Comparison of ENCODE assay signal across 16 cellular contexts in the genomic region with DNA sequence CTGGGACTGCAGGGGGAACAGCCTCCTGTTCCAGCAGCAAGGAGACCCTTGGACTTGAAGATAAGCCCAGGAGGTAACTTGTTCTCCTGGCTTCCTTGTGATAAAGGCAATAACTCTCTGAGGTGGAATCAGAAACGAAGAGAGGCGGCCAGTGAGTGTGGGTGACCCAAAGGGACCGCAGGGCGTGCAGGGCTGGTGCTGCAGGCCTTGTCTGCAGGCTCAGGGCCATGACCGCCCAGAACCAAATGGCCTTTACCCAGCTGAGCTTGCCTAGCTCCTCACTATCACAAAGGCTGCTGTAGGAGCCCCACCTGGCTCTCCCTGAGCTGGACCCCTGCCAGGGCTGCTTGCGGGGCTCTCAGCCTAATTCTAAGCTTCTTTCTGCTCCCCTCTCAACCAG.
"Had no signal": no experiment of that assay in that cellular context is flagged by ENCODE, and none has a peak within 500 bp of the region (broad histone marks: within the 10 kb centered on the region; RNA-seq: fewer than 3 reads in every experiment).

No MANE protein-coding gene starts in this region.

- H3K27ac ChIP-seq: foreskin keratinocyte, skin epidermis had no signal

- H3K4me1 Mint-ChIP-seq: activated CD8-positive, alpha-beta memory T cell treated with anti-CD3 and anti-CD28 coated beads, Interleukin-2, amount 10 ng/mL, durations not matched to agents 7 days and 5 days; stimulated activated effector memory CD8-positive, alpha-beta T cell treated with anti-CD3 and anti-CD28 coated beads, Interleukin-12 subunit alpha, Interleukin-12 subunit beta, amount 100 ng/mL, for 72 hours had no signal

- H3K4me3 ChIP-seq: skin epidermis had no signal

- ATAC-seq: activated CD8-positive, alpha-beta memory T cell treated with anti-CD3 and anti-CD28 coated beads, Interleukin-2, amount 10 ng/mL, durations not matched to agents 7 days and 5 days; foreskin keratinocyte; left ventricle myocardium superior; stimulated activated effector memory CD8-positive, alpha-beta T cell treated with anti-CD3 and anti-CD28 coated beads, Interleukin-12 subunit alpha, Interleukin-12 subunit beta, amount 100 ng/mL, for 72 hours had no signal

- H3K4me3 Mint-ChIP-seq: activated CD8-positive, alpha-beta memory T cell treated with anti-CD3 and anti-CD28 coated beads, Interleukin-2, amount 10 ng/mL, durations not matched to agents 7 days and 5 days; activated T-cell treated with anti-CD3 and anti-CD28 coated beads, Interleukin-2, amount 50 U/mL, for 24 hours; mesothelial cell of epicardium; stimulated activated effector memory CD8-positive, alpha-beta T cell treated with anti-CD3 and anti-CD28 coated beads, Interleukin-12 subunit alpha, Interleukin-12 subunit beta, amount 100 ng/mL, for 72 hours; T-helper 2 cell treated with Interferon-gamma antibody and Interleukin-4, amounts not matched to agents 5 μg/mL and 100 μg/mL, for 36 hours; type B pancreatic cell had no signal

- H3K27me3 Mint-ChIP-seq: activated T-cell treated with anti-CD3 and anti-CD28 coated beads, Interleukin-2, amount 50 U/mL, for 24 hours; type B pancreatic cell had no signal

- H3K27ac Mint-ChIP-seq: activated CD8-positive, alpha-beta memory T cell treated with anti-CD3 and anti-CD28 coated beads, Interleukin-2, amount 10 ng/mL, durations not matched to agents 7 days and 5 days; activated T-cell treated with anti-CD3 and anti-CD28 coated beads, Interleukin-2, amount 50 U/mL, for 24 hours; mesothelial cell of epicardium; stimulated activated effector memory CD8-positive, alpha-beta T cell treated with anti-CD3 and anti-CD28 coated beads, Interleukin-12 subunit alpha, Interleukin-12 subunit beta, amount 100 ng/mL, for 72 hours; T-helper 2 cell treated with Interferon-gamma antibody and Interleukin-4, amounts not matched to agents 5 μg/mL and 100 μg/mL, for 36 hours; type B pancreatic cell had no signal

- H3K9me3 Mint-ChIP-seq: activated T-cell treated with anti-CD3 and anti-CD28 coated beads, Interleukin-2, amount 50 U/mL, for 24 hours; mesothelial cell of epicardium; stimulated activated effector memory CD8-positive, alpha-beta T cell treated with anti-CD3 and anti-CD28 coated beads, Interleukin-12 subunit alpha, Interleukin-12 subunit beta, amount 100 ng/mL, for 72 hours; T-helper 2 cell treated with Interferon-gamma antibody and Interleukin-4, amounts not matched to agents 5 μg/mL and 100 μg/mL, for 36 hours; type B pancreatic cell had no signal

- H3K27me3 ChIP-seq: foreskin keratinocyte had no signal

- H3K36me3 Mint-ChIP-seq: activated CD8-positive, alpha-beta memory T cell treated with anti-CD3 and anti-CD28 coated beads, Interleukin-2, amount 10 ng/mL, durations not matched to agents 7 days and 5 days; mesothelial cell of epicardium; stimulated activated effector memory CD8-positive, alpha-beta T cell treated with anti-CD3 and anti-CD28 coated beads, Interleukin-12 subunit alpha, Interleukin-12 subunit beta, amount 100 ng/mL, for 72 hours; type B pancreatic cell had no signal

- DNase-seq: activated CD4-positive, alpha-beta T cell treated with anti-CD3 and anti-CD28 coated beads for 1 hour; activated CD4-positive, alpha-beta T cell treated with anti-CD3 and anti-CD28 coated beads, Interleukin-2, amount 50 U/mL, for 48 hours; activated CD8-positive, alpha-beta memory T cell treated with anti-CD3 and anti-CD28 coated beads, Interleukin-2, amount 10 ng/mL, durations not matched to agents 7 days and 5 days; activated naive CD4-positive, alpha-beta T cell treated with Interleukin-2 at 50 U/mL for 16 hours; activated T-cell treated with anti-CD3 and anti-CD28 coated beads, Interleukin-2, amount 50 U/mL, for 24 hours; foreskin keratinocyte; head of caudate nucleus; islet precursor cell; left ventricle myocardium superior; substantia nigra; SW 1271 had no signal

- H3K4me1 ChIP-seq: foreskin keratinocyte had no signal
